In genomic region chr3:149638401-149639092, GRCh38 we compare ENCODE assay signal across 10 cellular contexts. TPM values are rescaled to one million over a fixed set of nuclear protein-coding genes. Genes with fewer than 3 reads are reported as not detected.
DNase-seq lines count a peak whose midpoint lies in the region; ATAC-seq and TF ChIP-seq lines count a peak whose summit lies in the region.
"Had no signal": no experiment of that assay in that cellular context is flagged by ENCODE, and none has a peak within 500 bp of the region (broad histone marks: within the 10 kb centered on the region; RNA-seq: fewer than 3 reads in every experiment).

No MANE protein-coding gene starts in this region.

- WGBS in right lobe of liver (ENCODE audit: insufficient coverage, low coverage, low lambda C conversion rate, missing lambda C conversion rate) = 29% methylated on average over 12 of the region's 12 CpGs

- DNase-seq in M059J (ENCODE audit: low read depth) = peak; percentile 75
- peak; percentile 62 for DNase-seq in dedifferentiated amniotic fluid mesenchymal stem cell (ENCODE audit: extremely low spot score)
- no peak for DNase-seq in right lobe of liver
- DNase-seq in thoracic aorta (ENCODE audit: low spot score) = no peak
- DNase-seq in activated T-cell treated with anti-CD3 and anti-CD28 coated beads for 4 hours = no peak
- no peak for DNase-seq in activated T-cell treated with anti-CD3 and anti-CD28 coated beads, Interleukin-2, amount 50 U/mL, for 48 hours
- no peak for DNase-seq in GM13976 (ENCODE audit: low spot score)
- DNase-seq in KG1 (lab: John Stamatoyannopoulos, UW) = no peak
- DNase-seq: activated naive CD8-positive, alpha-beta T cell treated with anti-CD3 and anti-CD28 coated beads, Interleukin-2, amount 50 U/mL, for 24 hours; SJCRH30 had no signal

- peak overlapping the region in 2 of 3 donors; percentile 13 to 46 for H3K4me3 ChIP-seq in right lobe of liver
- H3K4me3 ChIP-seq in thoracic aorta = peak overlapping the region; percentile 49
- H3K4me3 ChIP-seq: SJCRH30 had no signal

- H3K27me3 ChIP-seq in right lobe of liver (no peaks in the 10 kb centered on the region), thoracic aorta (replicated peaks; ENCODE audit: insufficient read depth) (no peaks in the 10 kb centered on the region)
- H3K27me3 ChIP-seq: SJCRH30 had no signal

- peak; percentile 26 to 61 (median 58) for ATAC-seq in right lobe of liver
- ATAC-seq in thoracic aorta (ENCODE audit: insufficient number of reproducible peaks, low FRiP score, low read depth) = no peak
- ATAC-seq: activated naive CD8-positive, alpha-beta T cell treated with anti-CD3 and anti-CD28 coated beads, Interleukin-2, amount 50 U/mL, for 24 hours had no signal

- intact Hi-C loops in right lobe of liver (cut with DNase I) = no loop called here

- H3K4me1 ChIP-seq in right lobe of liver (peaks cover 0 to 53% (median 8%) of the 10 kb centered on the region in 4 donors), thoracic aorta (ENCODE audit: control insufficient read depth in 1 of 2, low read depth in 2 of 2) (peaks cover 45 to 92% of the 10 kb centered on the region in 2 donors)

- TF ChIP-seq CTCF in right lobe of liver (IDR thresholded peaks at IDR 0.05) = no peak
- TF ChIP-seq CTCF in thoracic aorta (IDR thresholded peaks at IDR 0.05) = no peak
- TF ChIP-seq CTCF in GM13976 (IDR thresholded peaks at IDR 0.05; ENCODE audit: borderline replicate concordance, control extremely low read depth, extremely low read depth, insufficient read depth, missing control alignments) = no peak

- H3K27ac ChIP-seq in right lobe of liver = peak overlapping the region in 2 of 3 donors; percentile 50 to 52
- H3K27ac ChIP-seq in thoracic aorta = peak overlapping the region in 1 of 2 donors; percentile 54
- H3K27ac ChIP-seq: SJCRH30 had no signal

- no peaks in the 10 kb centered on the region for H3K9me3 ChIP-seq in right lobe of liver
- H3K9me3 ChIP-seq in thoracic aorta = no peaks in the 10 kb centered on the region
- H3K9me3 ChIP-seq: SJCRH30 had no signal

- in situ Hi-C loops in GM13976 (cut with MboI; ENCODE audit: low sequenced_read_pairs, unreplicated experiment) = no loop called here

- TF ChIP-seq POLR2A in right lobe of liver (IDR thresholded peaks at IDR 0.05) = no peak

- no peaks in the 10 kb centered on the region for H3K36me3 ChIP-seq in right lobe of liver
- no peaks in the 10 kb centered on the region for H3K36me3 ChIP-seq in thoracic aorta

RNA-seq across cellular contexts. Expression of gene WWTR1, which starts 19.3 kb away (rescaled TPM):
- total RNA-seq in M059J (2014; rRNA removed; shearing (Covaris generic)) = 25.0 and 36.4 TPM in 2 replicates
- total RNA-seq in right lobe of liver (10 to 100 TPM; 10.6 to 19.7 (median 15.3) TPM), thoracic aorta (100 to 1,000 TPM; 135 to 243 TPM)

Comparison
In these comparisons a context has a peak if more than half of its experiments do, and no peak if none do; other contexts are left out.
1. DNase-seq: peak in M059J (single experiment) and dedifferentiated amniotic fluid mesenchymal stem cell (single experiment); none in right lobe of liver (0 of 3), thoracic aorta (single experiment), activated T-cell treated with anti-CD3 and anti-CD28 coated beads for 4 hours (single experiment), activated T-cell treated with anti-CD3 and anti-CD28 coated beads, Interleukin-2, amount 50 U/mL, for 48 hours (0 of 2), GM13976 (single experiment) and KG1 (single experiment).